8 cellular contexts compared by ENCODE assay signal in genomic region chr1:28236656-28237331, GRCh38. TPM values are rescaled to one million over a fixed set of nuclear protein-coding genes. Genes with fewer than 3 reads are reported as not detected.
DNase-seq lines count a peak whose midpoint lies in the region; ATAC-seq and TF ChIP-seq lines count a peak whose summit lies in the region.

No MANE protein-coding gene starts in this region.

- H3K27me3 ChIP-seq in SK-N-SH (ENCODE audit: insufficient read depth) = no peaks in the 10 kb centered on the region

- CTCF ChIA-PET in SK-N-SH (lab: Yijun Ruan, JAX) = interaction anchor here (1.0 to 4.7 kb wide), 3 partner anchors 10 to 91 kb away, joined by 4 to 25 read pairs (median 6); no protein-coding TSS in a partner anchor

- no peak for TF ChIP-seq RAD21 in SK-N-SH (IDR thresholded peaks at IDR 0.05; ENCODE audit: low read length)

- peaks cover 41% of the 10 kb centered on the region for H3K79me2 ChIP-seq in SK-N-SH (ENCODE audit: insufficient read depth)

- H3K27ac ChIP-seq in SK-N-SH (ENCODE audit: low read depth in 2 of 2, low read length in 1 of 2) (peak overlapping the region in 1 of 2 experiments; percentile 80; a peak in 2 of 4 replicates), skin epidermis (peak overlapping the region in 20 of 21 experiments; percentile 80 to 98 (median 91))

- H4K20me1 ChIP-seq in SK-N-SH (ENCODE audit: insufficient read depth) = no peaks in the 10 kb centered on the region

- peaks cover 10 to 13% of the 10 kb centered on the region in 2 experiments for H3K4me1 ChIP-seq in SK-N-SH (ENCODE audit: control insufficient read depth in 1 of 2, insufficient read depth in 2 of 2, low read depth in 1 of 2, low read length in 1 of 2)

- H3K36me3 ChIP-seq in SK-N-SH (replicated peaks in 1 of 2; ENCODE audit: control insufficient read depth in 1 of 2, insufficient read depth in 2 of 2, low read length in 1 of 2) = peaks cover 4 to 9% of the 10 kb centered on the region in 2 experiments

- H3K9me2 ChIP-seq in SK-N-SH = no peaks in the 10 kb centered on the region

- ATAC-seq in left ventricle myocardium superior (peak; percentile 6), HG03139 (IDR thresholded peaks at IDR 0.05; ENCODE audit: unreplicated experiment) (no peak), GM18861 (IDR thresholded peaks at IDR 0.05; ENCODE audit: unreplicated experiment) (no peak)

- no peak for TF ChIP-seq EP300 in SK-N-SH (IDR thresholded peaks at IDR 0.05; ENCODE audit: borderline replicate concordance in 1 of 2, low read depth in 1 of 2, low read length in 1 of 2)

- no peak for TF ChIP-seq CTCF in SK-N-SH (IDR thresholded peaks at IDR 0.05)

- H3K4me3 ChIP-seq in SK-N-SH (ENCODE audit: low read depth in 2 of 2, low read length in 1 of 2) = peak overlapping the region; percentile 87 to 90
- H3K4me3 ChIP-seq in skin epidermis = peak overlapping the region; percentile 64 to 98 (median 96)

- intact Hi-C loops in left ventricle myocardium superior (cut with micrococcal nuclease) = no loop called here

- H3K9me3 ChIP-seq in SK-N-SH = no peaks in the 10 kb centered on the region

- POLR2A ChIA-PET in SK-N-SH (lab: Yijun Ruan, JAX) = interaction anchor here (1.0 to 2.8 kb wide), 4 partner anchors 8 to 13 kb away, joined by 4 to 8 read pairs (median 5); no protein-coding TSS in a partner anchor

- peak overlapping the region; percentile 90; the same call in 1 of the 2 replicates for H2AFZ ChIP-seq in SK-N-SH (ENCODE audit: low read depth)

- peaks cover 19% of the 10 kb centered on the region for H3F3A ChIP-seq in SK-N-SH (replicated peaks; ENCODE audit: insufficient read depth)

- DNase-seq in SK-N-SH (peak; percentile 20), left ventricle myocardium superior (no peak), hippocampal formation (lab: John Stamatoyannopoulos, UW) (no peak)
- DNase-seq in stimulated activated CD4-positive, alpha-beta T cell treated with anti-CD3 and anti-CD28 coated beads, Interleukin-12 subunit alpha, Interleukin-12 subunit beta, amount 100 ng/mL, for 4 hours = no peak

- peak overlapping the region; percentile 96 for H3K4me2 ChIP-seq in SK-N-SH

- H3K9ac ChIP-seq in SK-N-SH = peak overlapping the region; percentile 83

- WGBS in SK-N-SH (ENCODE audit: low lambda C conversion rate) = 23% methylated on average over 20 of the region's 20 CpGs

- peak; percentile 28 for TF ChIP-seq POLR2A in GM19099 (IDR thresholded peaks at IDR 0.05; ENCODE audit: extremely low read depth, insufficient read length, low read depth)

TF ChIP-seq in SK-N-SH, 30 proteins besides CTCF, POLR2A, EP300 and RAD21:
- no peak for TF ChIP-seq NRF1 (IDR thresholded peaks at IDR 0.05; ENCODE audit: low read depth, low read length)
- TF ChIP-seq RXRA (IDR thresholded peaks at IDR 0.05; ENCODE audit: borderline replicate concordance, low read depth) = no peak
- peak; percentile 51; the same call in 1 of the 2 replicates for TF ChIP-seq GATA2 (CRISPR knock-in tag; IDR thresholded peaks at IDR 0.05)
- no peak for TF ChIP-seq USF1 (IDR thresholded peaks at IDR 0.05; ENCODE audit: borderline replicate concordance, low read depth)

RNA-seq across cellular contexts. Expression of gene ATP5IF1, which starts 0.9 kb away (rescaled TPM):
- polyA plus RNA-seq in SK-N-SH (2012; rRNA removed) = 303 and 594 TPM in 2 replicates
- polyA plus RNA-seq in SK-N-SH (2012; cell fraction: cytosol; rRNA removed) = 453 and 709 TPM in 2 replicates
- polyA plus RNA-seq in SK-N-SH (2012; cell fraction: nucleus; rRNA removed) = 130 and 156 TPM in 2 replicates
- 449 TPM for total RNA-seq in left ventricle myocardium superior

RNA-seq across cellular contexts. Expression of gene DNAJC8, which starts 4.0 kb away (rescaled TPM):
- 50.9 and 60.2 TPM in 2 replicates for polyA plus RNA-seq in SK-N-SH (2012; rRNA removed)
- polyA plus RNA-seq in SK-N-SH (2012; cell fraction: cytosol; rRNA removed) = 70.4 and 90.3 TPM in 2 replicates
- polyA plus RNA-seq in SK-N-SH (2012; cell fraction: nucleus; rRNA removed) = 34.1 and 39.8 TPM in 2 replicates
- 62.3 TPM for total RNA-seq in left ventricle myocardium superior

RNA-seq across cellular contexts. Expression of gene SESN2, which starts 22.5 kb away (rescaled TPM):
- polyA plus RNA-seq in SK-N-SH (2012; rRNA removed) = 14.1 and 15.4 TPM in 2 replicates
- polyA plus RNA-seq in SK-N-SH (2012; cell fraction: cytosol; rRNA removed) = 6.3 and 9.8 TPM in 2 replicates
- polyA plus RNA-seq in SK-N-SH (2012; cell fraction: nucleus; rRNA removed) = 23.2 and 27.2 TPM in 2 replicates
- total RNA-seq in left ventricle myocardium superior = 2.7 TPM
